ENCODE assay signal across 20 cellular contexts in genomic region chr6:32818867-32819266, GRCh38. TPM values are rescaled to one million over a fixed set of nuclear protein-coding genes. Genes with fewer than 3 reads are reported as not detected.
"Had no signal": no experiment of that assay in that cellular context is flagged by ENCODE, and none has a peak within 500 bp of the region (broad histone marks: within the 10 kb centered on the region; RNA-seq: fewer than 3 reads in every experiment).

No MANE protein-coding gene starts in this region.

- H3K27ac Mint-ChIP-seq: nephron, progenitor cell of endocrine pancreas, WTC11 had no signal

- ATAC-seq: body of pancreas, left ventricle myocardium superior, WTC11 had no signal

- FAIRE-seq: endometrium, TTC549 had no signal

- H3K4me1 ChIP-seq: body of pancreas, colonic mucosa, esophagus muscularis mucosa, right atrium auricular region had no signal

- H3K27me3 ChIP-seq: body of pancreas, colonic mucosa, right atrium auricular region had no signal

- H3K27ac ChIP-seq: body of pancreas, colonic mucosa, esophagus muscularis mucosa, right atrium auricular region, thoracic aorta had no signal

- H3K36me3 Mint-ChIP-seq: WTC11 had no signal

- DNase-seq: activated CD4-positive, alpha-beta T cell treated with anti-CD3 and anti-CD28 coated beads, Interleukin-2, amount 50 U/mL, for 1 hour; activated effector memory CD4-positive, alpha-beta T cell treated with Interleukin-2 at 50 U/mL for 16 hours; activated naive CD4-positive, alpha-beta T cell treated with anti-CD3 and anti-CD28 coated beads, Interleukin-2, amount 50 U/mL, for 16 hours; activated T-cell treated with anti-CD3 and anti-CD28 coated beads, Interleukin-2, amount 50 U/mL, for 1 hour; body of pancreas; central memory CD4-positive, alpha-beta T cell; colonic mucosa; head of caudate nucleus; left ventricle myocardium superior; occipital lobe; stimulated activated CD4-positive, alpha-beta T cell treated with anti-CD3 and anti-CD28 coated beads, Interleukin-4, amount 100 ng/mL, for 24 hours had no signal

- H3K4me3 Mint-ChIP-seq: nephron, WTC11 had no signal

- H3K9me3 Mint-ChIP-seq: nephron, WTC11 had no signal

- H3K9me3 ChIP-seq: body of pancreas, colonic mucosa, esophagus muscularis mucosa, right atrium auricular region, thoracic aorta had no signal

- H3K36me3 ChIP-seq: colonic mucosa, esophagus muscularis mucosa, right atrium auricular region, thoracic aorta had no signal

- H3K4me1 Mint-ChIP-seq: nephron, WTC11 had no signal

- H3K4me3 ChIP-seq: body of pancreas, colonic mucosa, esophagus muscularis mucosa, right atrium auricular region, thoracic aorta had no signal

RNA-seq across cellular contexts. Expression of gene HLA-DOB, which starts 2.1 kb away (rescaled TPM):
- total RNA-seq: body of pancreas, occipital lobe, progenitor cell of endocrine pancreas, right atrium auricular region, skeletal muscle tissue had no signal

RNA-seq across cellular contexts. Expression of gene PSMB9, which starts 35.1 kb away (rescaled TPM):
- total RNA-seq: progenitor cell of endocrine pancreas had no signal
